ENCODE assay signal across 8 cellular contexts in genomic region chrX:48574270-48575266, GRCh38. TPM values are rescaled to one million over a fixed set of nuclear protein-coding genes. Genes with fewer than 3 reads are reported as not detected.
DNase-seq lines count a peak whose midpoint lies in the region; ATAC-seq and TF ChIP-seq lines count a peak whose summit lies in the region.

Gene RBM3 (plus strand): TSS chrX:48574484. CDS start chrX:48575181, 697 bp downstream.

- DNase-seq in NCI-H2081 (lab: John Stamatoyannopoulos, UW), result peak; percentile 93 to 95
- DNase-seq in T-helper 9 cell, result peak; percentile 80
- DNase-seq in astrocyte of the cerebellum (ENCODE audit: low read depth), result peak; percentile 70
- peak; percentile 89 for DNase-seq in hepatic stellate cell (ENCODE audit: low spot score)
- DNase-seq in renal cortical epithelial cell (ENCODE audit: low read depth), result peak; percentile 79
- DNase-seq in aorta, result peak; percentile 96

- H3K27me3 ChIP-seq in aorta (ENCODE audit: control insufficient read depth in 1 of 2, insufficient read depth in 2 of 2, low read length in 1 of 2), result no peaks in the 10 kb centered on the region

- H3K9me3 ChIP-seq in aorta (ENCODE audit: control insufficient read depth, low read length), result no peaks in the 10 kb centered on the region

- H3K4me1 ChIP-seq in aorta (ENCODE audit: control insufficient read depth in 1 of 2, insufficient read depth in 2 of 2, low read length in 2 of 2), result peaks cover 0 to 1% of the 10 kb centered on the region in 2 donors

- in situ Hi-C loops in astrocyte of the cerebellum (cut with HindIII; ENCODE audit: low sequenced_read_pairs), result no loop called here

- peaks cover 0 to 10% of the 10 kb centered on the region in 2 donors for H3K36me3 ChIP-seq in aorta (ENCODE audit: control insufficient read depth in 1 of 2, insufficient read depth in 2 of 2, low read length in 1 of 2)

- 0 to 39% methylated on average over 71 of the region's 71 CpGs for WGBS in aorta, 2 donors

- peak; percentile 42 for TF ChIP-seq CTCF in astrocyte of the cerebellum (IDR thresholded peaks at IDR 0.05; ENCODE audit: low read depth, low read length, missing control alignments)

- H3K4me3 ChIP-seq in astrocyte of the cerebellum (ENCODE audit: low read depth, low read length) (peak within 1 kb of the TSS; percentile 78), aorta (ENCODE audit: low read length in 2 of 2) (peak within 1 kb of the TSS; percentile 49 to 70)

- peak within 1 kb of the TSS; percentile 5 to 99 for H3K27ac ChIP-seq in aorta (ENCODE audit: low read depth in 1 of 2, low read length in 2 of 2)

- ATAC-seq in GM18508 (IDR thresholded peaks at IDR 0.05; ENCODE audit: insufficient read depth, unreplicated experiment) (peak; percentile 56), HG02981 (IDR thresholded peaks at IDR 0.05; ENCODE audit: unreplicated experiment) (peak; percentile 78), aorta (ENCODE audit: low FRiP score) (peak; percentile 97)

- intact Hi-C loops in aorta (cut with DNase I), result no loop called here

RNA-seq across cellular contexts. Expression of gene RBM3, which starts in this region (rescaled TPM):
- total RNA-seq in renal cortical epithelial cell (41.2 and 293 TPM in 2 replicates), aorta (100 to 1,000 TPM; 194 to 285 TPM)
- 100 to 1,000 TPM; 128 to 299 TPM for polyA plus RNA-seq in aorta

Comparison
In these comparisons a context has a peak if more than half of its experiments do, and no peak if none do; other contexts are left out.
1. Peak in every context shown above with its lines: DNase-seq, ATAC-seq, H3K4me3 ChIP-seq and H3K27ac ChIP-seq.